Comparison of ENCODE assay signal across 17 cellular contexts in genomic region chr10:86168256-86168655, GRCh38.
DNase-seq lines count a peak whose midpoint lies in the region; ATAC-seq and TF ChIP-seq lines count a peak whose summit lies in the region.
"Had no signal": no experiment of that assay in that cellular context is flagged by ENCODE, and none has a peak within 500 bp of the region (broad histone marks: within the 10 kb centered on the region; RNA-seq: fewer than 3 reads in every experiment).

No MANE protein-coding gene starts in this region.

- TF ChIP-seq CTCF in mucosa of descending colon (IDR thresholded peaks at IDR 0.05) (no peak), upper lobe of right lung (IDR thresholded peaks at IDR 0.05) (no peak), brain microvascular endothelial cell (IDR thresholded peaks at IDR 0.05; ENCODE audit: low read depth, low read length, missing control alignments) (no peak)

- no peaks in the 10 kb centered on the region for H3K36me3 ChIP-seq in mucosa of descending colon (ENCODE audit: low read depth)
- H3K36me3 ChIP-seq in upper lobe of right lung: no peaks in the 10 kb centered on the region
- H3K36me3 ChIP-seq in brain microvascular endothelial cell (replicated peaks): no peaks in the 10 kb centered on the region

- H3K27ac ChIP-seq in upper lobe of right lung (no peak overlapping the region), brain microvascular endothelial cell (no peak overlapping the region)
- H3K27ac ChIP-seq: GM23248 had no signal

- in situ Hi-C loops in brain microvascular endothelial cell (cut with HindIII; ENCODE audit: low pct_ligation_motif_present, low sequenced_read_pairs): no loop called here

- ATAC-seq in Right ventricle myocardium superior (ENCODE audit: poor library complexity): no peak
- peak; percentile 48 for ATAC-seq in mucosa of descending colon
- no peak for ATAC-seq in upper lobe of right lung
- ATAC-seq: K562, Right ventricle myocardium inferior had no signal

- no peaks in the 10 kb centered on the region for H3K27me3 ChIP-seq in upper lobe of right lung
- H3K27me3 ChIP-seq in brain microvascular endothelial cell (replicated peaks): no peaks in the 10 kb centered on the region

- intact Hi-C loops in cardiac septum (cut with DNase I): no loop called here
- intact Hi-C loops in Right ventricle myocardium superior (cut with DNase I): no loop called here
- intact Hi-C loops in mucosa of descending colon (cut with DNase I, micrococcal nuclease): no loop called here
- intact Hi-C loops in upper lobe of right lung (cut with DNase I): no loop called here

- H3K4me1 ChIP-seq in mucosa of descending colon (ENCODE audit: low read depth) (peaks cover under 1% of the 10 kb centered on the region), upper lobe of right lung (no peaks in the 10 kb centered on the region)

- H3K4me3 ChIP-seq in mucosa of descending colon (no peak overlapping the region), upper lobe of right lung (no peak overlapping the region), brain microvascular endothelial cell (ENCODE audit: low read depth, low read length) (no peak overlapping the region)
- H3K4me3 ChIP-seq: GM23248, K562 had no signal

- peak; percentile 63 for DNase-seq in cardiac septum (ENCODE audit: low spot score)
- DNase-seq in Right ventricle myocardium superior: no peak
- DNase-seq in NCI-H69 (lab: John Stamatoyannopoulos, UW): peak; percentile 12
- DNase-seq in mucosa of descending colon: peak in 2 of 3 donors; percentile 9 to 38
- DNase-seq in upper lobe of right lung: peak; percentile 40
- no peak for DNase-seq in activated CD8-positive, alpha-beta memory T cell treated with anti-CD3 and anti-CD28 coated beads, Interleukin-2, amount 50 U/mL, for 48 hours
- no peak for DNase-seq in brain microvascular endothelial cell
- no peak for DNase-seq in GM03348 (ENCODE audit: low spot score)
- DNase-seq: AML-193, Calu3, GM23248, NCI-H1092, NCI-H2171 treated with DMSO at 0.1 percent for 48 hours, NCI-H526, SK-N-SH had no signal

- H3K9me3 ChIP-seq in mucosa of descending colon: no peaks in the 10 kb centered on the region
- H3K9me3 ChIP-seq in upper lobe of right lung: no peaks in the 10 kb centered on the region
- H3K9me3 ChIP-seq: SK-N-SH had no signal

Comparison
In these comparisons a context has a peak if more than half of its experiments do, and no peak if none do; other contexts are left out.
1. DNase-seq: peak in cardiac septum (single experiment), NCI-H69 (single experiment), mucosa of descending colon (2 of 3) and upper lobe of right lung (single experiment); none in Right ventricle myocardium superior (single experiment), activated CD8-positive, alpha-beta memory T cell treated with anti-CD3 and anti-CD28 coated beads, Interleukin-2, amount 50 U/mL, for 48 hours (single experiment), brain microvascular endothelial cell (single experiment) and GM03348 (single experiment).